ENCODE assay signal across 1 cellular context in the genomic region with DNA sequence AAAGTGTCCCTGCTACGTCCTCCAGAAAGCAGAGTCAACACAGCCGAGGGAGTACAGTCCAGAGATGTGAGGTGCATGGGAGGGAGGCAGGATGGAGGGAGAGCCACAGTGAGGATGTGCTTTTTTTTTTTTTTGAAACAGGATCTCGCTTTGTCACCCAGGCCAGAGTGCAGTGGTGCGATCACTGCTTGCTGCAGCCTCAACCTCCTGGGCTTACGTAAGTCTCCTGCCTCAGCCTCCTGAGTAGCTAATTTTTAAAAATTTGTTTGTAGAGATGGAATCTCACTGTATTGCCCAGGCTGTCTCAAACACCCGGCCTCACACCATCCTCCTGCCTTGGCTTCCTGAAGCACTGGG.
TF ChIP-seq lines count a peak whose summit lies in the region.

No MANE protein-coding gene starts in this region.

TF ChIP-seq in HepG2, 621 proteins besides CTCF, POLR2A, EP300 and RAD21 (continued from another document and continues in another):
- TF ChIP-seq, protein P1, sequence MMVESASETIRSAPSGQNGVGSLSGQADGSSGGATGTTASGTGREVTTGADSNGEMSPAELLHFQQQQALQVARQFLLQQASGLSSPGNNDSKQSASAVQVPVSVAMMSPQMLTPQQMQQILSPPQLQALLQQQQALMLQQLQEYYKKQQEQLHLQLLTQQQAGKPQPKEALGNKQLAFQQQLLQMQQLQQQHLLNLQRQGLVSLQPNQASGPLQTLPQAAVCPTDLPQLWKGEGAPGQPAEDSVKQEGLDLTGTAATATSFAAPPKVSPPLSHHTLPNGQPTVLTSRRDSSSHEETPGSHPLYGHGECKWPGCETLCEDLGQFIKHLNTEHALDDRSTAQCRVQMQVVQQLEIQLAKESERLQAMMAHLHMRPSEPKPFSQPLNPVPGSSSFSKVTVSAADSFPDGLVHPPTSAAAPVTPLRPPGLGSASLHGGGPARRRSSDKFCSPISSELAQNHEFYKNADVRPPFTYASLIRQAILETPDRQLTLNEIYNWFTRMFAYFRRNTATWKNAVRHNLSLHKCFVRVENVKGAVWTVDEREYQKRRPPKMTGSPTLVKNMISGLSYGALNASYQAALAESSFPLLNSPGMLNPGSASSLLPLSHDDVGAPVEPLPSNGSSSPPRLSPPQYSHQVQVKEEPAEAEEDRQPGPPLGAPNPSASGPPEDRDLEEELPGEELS (CRISPR knock-in tag; IDR thresholded peaks at IDR 0.05): no peak
- TF ChIP-seq, protein P2, sequence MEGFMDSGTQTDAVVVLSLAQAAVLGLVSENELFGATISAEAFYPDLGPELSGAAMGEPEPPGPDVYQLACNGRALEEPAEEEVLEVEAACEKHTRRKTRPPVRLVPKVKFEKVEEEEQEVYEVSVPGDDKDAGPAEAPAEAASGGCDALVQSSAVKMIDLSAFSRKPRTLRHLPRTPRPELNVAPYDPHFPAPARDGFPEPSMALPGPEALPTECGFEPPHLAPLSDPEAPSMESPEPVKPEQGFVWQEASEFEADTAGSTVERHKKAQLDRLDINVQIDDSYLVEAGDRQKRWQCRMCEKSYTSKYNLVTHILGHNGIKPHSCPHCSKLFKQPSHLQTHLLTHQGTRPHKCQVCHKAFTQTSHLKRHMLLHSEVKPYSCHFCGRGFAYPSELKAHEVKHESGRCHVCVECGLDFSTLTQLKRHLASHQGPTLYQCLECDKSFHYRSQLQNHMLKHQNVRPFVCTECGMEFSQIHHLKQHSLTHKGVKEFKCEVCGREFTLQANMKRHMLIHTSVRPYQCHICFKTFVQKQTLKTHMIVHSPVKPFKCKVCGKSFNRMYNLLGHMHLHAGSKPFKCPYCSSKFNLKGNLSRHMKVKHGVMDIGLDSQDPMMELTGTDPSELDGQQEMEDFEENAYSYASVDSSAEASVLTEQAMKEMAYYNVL (CRISPR knock-in tag; IDR thresholded peaks at IDR 0.05; ENCODE audit: borderline replicate concordance): peak; percentile 16; the same call in 1 of the 2 replicates
- no peak for TF ChIP-seq ELF4 (CRISPR knock-in tag; IDR thresholded peaks at IDR 0.05; ENCODE audit: borderline replicate concordance)
- TF ChIP-seq TOE1 (CRISPR knock-in tag; IDR thresholded peaks at IDR 0.05): no peak
- TF ChIP-seq, protein P3, sequence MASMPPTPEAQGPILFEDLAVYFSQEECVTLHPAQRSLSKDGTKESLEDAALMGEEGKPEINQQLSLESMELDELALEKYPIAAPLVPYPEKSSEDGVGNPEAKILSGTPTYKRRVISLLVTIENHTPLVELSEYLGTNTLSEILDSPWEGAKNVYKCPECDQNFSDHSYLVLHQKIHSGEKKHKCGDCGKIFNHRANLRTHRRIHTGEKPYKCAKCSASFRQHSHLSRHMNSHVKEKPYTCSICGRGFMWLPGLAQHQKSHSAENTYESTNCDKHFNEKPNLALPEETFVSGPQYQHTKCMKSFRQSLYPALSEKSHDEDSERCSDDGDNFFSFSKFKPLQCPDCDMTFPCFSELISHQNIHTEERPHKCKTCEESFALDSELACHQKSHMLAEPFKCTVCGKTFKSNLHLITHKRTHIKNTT (CRISPR knock-in tag; IDR thresholded peaks at IDR 0.05): no peak
- TF ChIP-seq CBX5 (CRISPR knock-in tag; IDR thresholded peaks at IDR 0.05; ENCODE audit: borderline replicate concordance): no peak; the same call in 1 of the 2 replicates
- TF ChIP-seq, protein P4, sequence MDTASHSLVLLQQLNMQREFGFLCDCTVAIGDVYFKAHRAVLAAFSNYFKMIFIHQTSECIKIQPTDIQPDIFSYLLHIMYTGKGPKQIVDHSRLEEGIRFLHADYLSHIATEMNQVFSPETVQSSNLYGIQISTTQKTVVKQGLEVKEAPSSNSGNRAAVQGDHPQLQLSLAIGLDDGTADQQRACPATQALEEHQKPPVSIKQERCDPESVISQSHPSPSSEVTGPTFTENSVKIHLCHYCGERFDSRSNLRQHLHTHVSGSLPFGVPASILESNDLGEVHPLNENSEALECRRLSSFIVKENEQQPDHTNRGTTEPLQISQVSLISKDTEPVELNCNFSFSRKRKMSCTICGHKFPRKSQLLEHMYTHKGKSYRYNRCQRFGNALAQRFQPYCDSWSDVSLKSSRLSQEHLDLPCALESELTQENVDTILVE (CRISPR knock-in tag; IDR thresholded peaks at IDR 0.05): no peak
- TF ChIP-seq ZNF577 (CRISPR knock-in tag; IDR thresholded peaks at IDR 0.05; ENCODE audit: borderline replicate concordance, low read depth): no peak
- no peak for TF ChIP-seq RORA (CRISPR knock-in tag; IDR thresholded peaks at IDR 0.05)
- TF ChIP-seq, protein P5, sequence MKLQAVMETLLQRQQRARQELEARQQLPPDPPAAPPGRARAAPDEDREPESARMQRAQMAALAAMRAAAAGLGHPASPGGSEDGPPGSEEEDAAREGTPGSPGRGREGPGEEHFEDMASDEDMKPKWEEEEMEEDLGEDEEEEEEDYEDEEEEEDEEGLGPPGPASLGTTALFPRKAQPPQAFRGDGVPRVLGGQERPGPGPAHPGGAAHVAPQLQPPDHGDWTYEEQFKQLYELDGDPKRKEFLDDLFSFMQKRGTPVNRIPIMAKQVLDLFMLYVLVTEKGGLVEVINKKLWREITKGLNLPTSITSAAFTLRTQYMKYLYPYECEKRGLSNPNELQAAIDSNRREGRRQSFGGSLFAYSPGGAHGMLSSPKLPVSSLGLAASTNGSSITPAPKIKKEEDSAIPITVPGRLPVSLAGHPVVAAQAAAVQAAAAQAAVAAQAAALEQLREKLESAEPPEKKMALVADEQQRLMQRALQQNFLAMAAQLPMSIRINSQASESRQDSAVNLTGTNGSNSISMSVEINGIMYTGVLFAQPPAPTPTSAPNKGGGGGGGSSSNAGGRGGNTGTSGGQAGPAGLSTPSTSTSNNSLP (IDR thresholded peaks at IDR 0.05; ENCODE audit: low read depth, low read length): no peak
- no peak for TF ChIP-seq GABPB1 (CRISPR knock-in tag; IDR thresholded peaks at IDR 0.05)
- TF ChIP-seq ZNF768 (CRISPR knock-in tag; IDR thresholded peaks at IDR 0.05): no peak
- no peak for TF ChIP-seq SMARCC2 (IDR thresholded peaks at IDR 0.05)
- TF ChIP-seq ARID2 (CRISPR knock-in tag; IDR thresholded peaks at IDR 0.05; ENCODE audit: borderline replicate concordance): no peak
- TF ChIP-seq MTA3 (CRISPR knock-in tag; IDR thresholded peaks at IDR 0.05): no peak
- TF ChIP-seq, protein P6, sequence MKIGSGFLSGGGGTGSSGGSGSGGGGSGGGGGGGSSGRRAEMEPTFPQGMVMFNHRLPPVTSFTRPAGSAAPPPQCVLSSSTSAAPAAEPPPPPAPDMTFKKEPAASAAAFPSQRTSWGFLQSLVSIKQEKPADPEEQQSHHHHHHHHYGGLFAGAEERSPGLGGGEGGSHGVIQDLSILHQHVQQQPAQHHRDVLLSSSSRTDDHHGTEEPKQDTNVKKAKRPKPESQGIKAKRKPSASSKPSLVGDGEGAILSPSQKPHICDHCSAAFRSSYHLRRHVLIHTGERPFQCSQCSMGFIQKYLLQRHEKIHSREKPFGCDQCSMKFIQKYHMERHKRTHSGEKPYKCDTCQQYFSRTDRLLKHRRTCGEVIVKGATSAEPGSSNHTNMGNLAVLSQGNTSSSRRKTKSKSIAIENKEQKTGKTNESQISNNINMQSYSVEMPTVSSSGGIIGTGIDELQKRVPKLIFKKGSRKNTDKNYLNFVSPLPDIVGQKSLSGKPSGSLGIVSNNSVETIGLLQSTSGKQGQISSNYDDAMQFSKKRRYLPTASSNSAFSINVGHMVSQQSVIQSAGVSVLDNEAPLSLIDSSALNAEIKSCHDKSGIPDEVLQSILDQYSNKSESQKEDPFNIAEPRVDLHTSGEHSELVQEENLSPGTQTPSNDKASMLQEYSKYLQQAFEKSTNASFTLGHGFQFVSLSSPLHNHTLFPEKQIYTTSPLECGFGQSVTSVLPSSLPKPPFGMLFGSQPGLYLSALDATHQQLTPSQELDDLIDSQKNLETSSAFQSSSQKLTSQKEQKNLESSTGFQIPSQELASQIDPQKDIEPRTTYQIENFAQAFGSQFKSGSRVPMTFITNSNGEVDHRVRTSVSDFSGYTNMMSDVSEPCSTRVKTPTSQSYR (CRISPR knock-in tag; IDR thresholded peaks at IDR 0.05; ENCODE audit: borderline replicate concordance): no peak
- no peak for TF ChIP-seq ZNF264 (CRISPR knock-in tag; IDR thresholded peaks at IDR 0.05)
- no peak for TF ChIP-seq ZNF660 (CRISPR knock-in tag; IDR thresholded peaks at IDR 0.05; ENCODE audit: borderline replicate concordance, low read depth)
- TF ChIP-seq KDM4B (CRISPR knock-in tag; IDR thresholded peaks at IDR 0.05): no peak
- TF ChIP-seq, protein P7, sequence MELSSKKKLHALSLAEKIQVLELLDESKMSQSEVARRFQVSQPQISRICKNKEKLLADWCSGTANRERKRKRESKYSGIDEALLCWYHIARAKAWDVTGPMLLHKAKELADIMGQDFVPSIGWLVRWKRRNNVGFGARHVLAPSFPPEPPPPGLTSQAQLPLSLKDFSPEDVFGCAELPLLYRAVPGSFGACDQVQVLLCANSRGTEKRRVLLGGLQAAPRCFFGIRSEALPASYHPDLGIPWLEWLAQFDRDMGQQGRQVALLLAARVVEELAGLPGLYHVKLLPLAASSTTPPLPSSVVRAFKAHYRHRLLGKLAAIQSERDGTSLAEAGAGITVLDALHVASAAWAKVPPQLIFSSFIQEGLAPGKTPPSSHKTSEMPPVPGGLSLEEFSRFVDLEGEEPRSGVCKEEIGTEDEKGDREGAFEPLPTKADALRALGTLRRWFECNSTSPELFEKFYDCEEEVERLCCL (CRISPR knock-in tag; IDR thresholded peaks at IDR 0.05; ENCODE audit: borderline replicate concordance): no peak
- no peak for TF ChIP-seq ZNF589 (CRISPR knock-in tag; conservative IDR thresholded peaks at IDR 0.05)
- TF ChIP-seq ZNF317 (CRISPR knock-in tag; IDR thresholded peaks at IDR 0.05): no peak
- TF ChIP-seq ZNF703 (CRISPR knock-in tag; IDR thresholded peaks at IDR 0.05; ENCODE audit: borderline replicate concordance): no peak
- TF ChIP-seq ZNF383 (CRISPR knock-in tag; IDR thresholded peaks at IDR 0.05; ENCODE audit: borderline replicate concordance): no peak
- TF ChIP-seq AHR (CRISPR knock-in tag; IDR thresholded peaks at IDR 0.05): no peak
- TF ChIP-seq HNRNPL (IDR thresholded peaks at IDR 0.05; ENCODE audit: low read depth, low read length): no peak
- TF ChIP-seq, protein P8, sequence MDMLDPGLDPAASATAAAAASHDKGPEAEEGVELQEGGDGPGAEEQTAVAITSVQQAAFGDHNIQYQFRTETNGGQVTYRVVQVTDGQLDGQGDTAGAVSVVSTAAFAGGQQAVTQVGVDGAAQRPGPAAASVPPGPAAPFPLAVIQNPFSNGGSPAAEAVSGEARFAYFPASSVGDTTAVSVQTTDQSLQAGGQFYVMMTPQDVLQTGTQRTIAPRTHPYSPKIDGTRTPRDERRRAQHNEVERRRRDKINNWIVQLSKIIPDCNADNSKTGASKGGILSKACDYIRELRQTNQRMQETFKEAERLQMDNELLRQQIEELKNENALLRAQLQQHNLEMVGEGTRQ (IDR thresholded peaks at IDR 0.05; ENCODE audit: low read depth, low read length): no peak
- TF ChIP-seq, protein P8 (CRISPR knock-in tag; IDR thresholded peaks at IDR 0.05; ENCODE audit: borderline replicate concordance): no peak
- no peak for TF ChIP-seq NFKB2 (CRISPR knock-in tag; IDR thresholded peaks at IDR 0.05; ENCODE audit: borderline replicate concordance)
- no peak for TF ChIP-seq POLR2AphosphoS2 (IDR thresholded peaks at IDR 0.05; ENCODE audit: low read depth, low read length)
- TF ChIP-seq, protein P9, sequence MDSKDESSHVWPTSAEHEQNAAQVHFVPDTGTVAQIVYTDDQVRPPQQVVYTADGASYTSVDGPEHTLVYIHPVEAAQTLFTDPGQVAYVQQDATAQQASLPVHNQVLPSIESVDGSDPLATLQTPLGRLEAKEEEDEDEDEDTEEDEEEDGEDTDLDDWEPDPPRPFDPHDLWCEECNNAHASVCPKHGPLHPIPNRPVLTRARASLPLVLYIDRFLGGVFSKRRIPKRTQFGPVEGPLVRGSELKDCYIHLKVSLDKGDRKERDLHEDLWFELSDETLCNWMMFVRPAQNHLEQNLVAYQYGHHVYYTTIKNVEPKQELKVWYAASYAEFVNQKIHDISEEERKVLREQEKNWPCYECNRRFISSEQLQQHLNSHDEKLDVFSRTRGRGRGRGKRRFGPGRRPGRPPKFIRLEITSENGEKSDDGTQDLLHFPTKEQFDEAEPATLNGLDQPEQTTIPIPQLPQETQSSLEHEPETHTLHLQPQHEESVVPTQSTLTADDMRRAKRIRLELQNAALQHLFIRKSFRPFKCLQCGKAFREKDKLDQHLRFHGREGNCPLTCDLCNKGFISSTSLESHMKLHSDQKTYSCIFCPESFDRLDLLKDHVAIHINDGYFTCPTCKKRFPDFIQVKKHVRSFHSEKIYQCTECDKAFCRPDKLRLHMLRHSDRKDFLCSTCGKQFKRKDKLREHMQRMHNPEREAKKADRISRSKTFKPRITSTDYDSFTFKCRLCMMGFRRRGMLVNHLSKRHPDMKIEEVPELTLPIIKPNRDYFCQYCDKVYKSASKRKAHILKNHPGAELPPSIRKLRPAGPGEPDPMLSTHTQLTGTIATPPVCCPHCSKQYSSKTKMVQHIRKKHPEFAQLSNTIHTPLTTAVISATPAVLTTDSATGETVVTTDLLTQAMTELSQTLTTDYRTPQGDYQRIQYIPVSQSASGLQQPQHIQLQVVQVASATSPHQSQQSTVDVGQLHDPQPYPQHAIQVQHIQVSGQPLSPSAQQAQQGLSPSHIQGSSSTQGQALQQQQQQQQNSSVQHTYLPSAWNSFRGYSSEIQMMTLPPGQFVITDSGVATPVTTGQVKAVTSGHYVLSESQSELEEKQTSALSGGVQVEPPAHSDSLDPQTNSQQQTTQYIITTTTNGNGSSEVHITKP (CRISPR knock-in tag; IDR thresholded peaks at IDR 0.05; ENCODE audit: low read depth): no peak
- no peak for TF ChIP-seq HMG20A (CRISPR knock-in tag; IDR thresholded peaks at IDR 0.05; ENCODE audit: borderline replicate concordance)
- no peak for TF ChIP-seq NR1H2 (CRISPR knock-in tag; IDR thresholded peaks at IDR 0.05; ENCODE audit: borderline replicate concordance, low read depth)
- no peak for TF ChIP-seq KDM6A (CRISPR knock-in tag; IDR thresholded peaks at IDR 0.05; ENCODE audit: low read depth)
- no peak for TF ChIP-seq ZNF557 (CRISPR knock-in tag; IDR thresholded peaks at IDR 0.05)
- no peak for TF ChIP-seq ZNF326 (CRISPR knock-in tag; IDR thresholded peaks at IDR 0.05; ENCODE audit: borderline replicate concordance)
- no peak for TF ChIP-seq PAF1 (CRISPR knock-in tag; IDR thresholded peaks at IDR 0.05)
- TF ChIP-seq ZNF777 (CRISPR knock-in tag; IDR thresholded peaks at IDR 0.05): no peak
- TF ChIP-seq RFXANK (CRISPR knock-in tag; IDR thresholded peaks at IDR 0.05): no peak
- TF ChIP-seq MTA1 (CRISPR knock-in tag; IDR thresholded peaks at IDR 0.05; ENCODE audit: borderline replicate concordance): no peak
- TF ChIP-seq, protein P10, sequence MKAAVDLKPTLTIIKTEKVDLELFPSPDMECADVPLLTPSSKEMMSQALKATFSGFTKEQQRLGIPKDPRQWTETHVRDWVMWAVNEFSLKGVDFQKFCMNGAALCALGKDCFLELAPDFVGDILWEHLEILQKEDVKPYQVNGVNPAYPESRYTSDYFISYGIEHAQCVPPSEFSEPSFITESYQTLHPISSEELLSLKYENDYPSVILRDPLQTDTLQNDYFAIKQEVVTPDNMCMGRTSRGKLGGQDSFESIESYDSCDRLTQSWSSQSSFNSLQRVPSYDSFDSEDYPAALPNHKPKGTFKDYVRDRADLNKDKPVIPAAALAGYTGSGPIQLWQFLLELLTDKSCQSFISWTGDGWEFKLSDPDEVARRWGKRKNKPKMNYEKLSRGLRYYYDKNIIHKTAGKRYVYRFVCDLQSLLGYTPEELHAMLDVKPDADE (CRISPR knock-in tag; IDR thresholded peaks at IDR 0.05): no peak
- no peak for TF ChIP-seq SALL2 (CRISPR knock-in tag; IDR thresholded peaks at IDR 0.05)
- no peak for TF ChIP-seq ZNF674 (CRISPR knock-in tag; IDR thresholded peaks at IDR 0.05; ENCODE audit: low read depth)
- TF ChIP-seq ONECUT2 (CRISPR knock-in tag; IDR thresholded peaks at IDR 0.05): no peak
